Comparison of ENCODE assay signal across 23 cellular contexts in genomic region chr11:76759092-76759491, GRCh38. TPM values are rescaled to one million over a fixed set of nuclear protein-coding genes. Genes with fewer than 3 reads are reported as not detected.
"Had no signal": no experiment of that assay in that cellular context is flagged by ENCODE, and none has a peak within 500 bp of the region (broad histone marks: within the 10 kb centered on the region; RNA-seq: fewer than 3 reads in every experiment).

No MANE protein-coding gene starts in this region.

- H3K27ac Mint-ChIP-seq: activated CD8-positive, alpha-beta T cell treated with anti-CD3 and anti-CD28 coated beads, Interleukin-2, amount 10 ng/mL, durations not matched to agents 7 days and 5 days; activated naive CD8-positive, alpha-beta T cell treated with anti-CD3 and anti-CD28 coated beads, Interleukin-2, amount 10 ng/mL, durations not matched to agents 7 days and 5 days; immature natural killer cell; mesothelial cell of epicardium; T-cell; T-helper 2 cell treated with Interferon-gamma antibody and Interleukin-4, amounts not matched to agents 5 μg/mL and 100 μg/mL, for 36 hours had no signal

- DNase-seq: activated CD4-positive, alpha-beta T cell treated with anti-CD3 and anti-CD28 coated beads for 1 hour; activated CD4-positive, alpha-beta T cell treated with anti-CD3 and anti-CD28 coated beads, Interleukin-2, amount 50 U/mL, for 1 hour; activated CD8-positive, alpha-beta T cell treated with anti-CD3 and anti-CD28 coated beads, Interleukin-2, amount 10 ng/mL, durations not matched to agents 7 days and 5 days; activated naive CD4-positive, alpha-beta T cell treated with Interleukin-2 at 50 U/mL for 16 hours; activated naive CD8-positive, alpha-beta T cell treated with anti-CD3 and anti-CD28 coated beads, Interleukin-2, amount 10 ng/mL, durations not matched to agents 7 days and 5 days; activated T-cell treated with anti-CD3 and anti-CD28 coated beads, Interleukin-2, amount 50 U/mL, for 1 hour; amygdala; foreskin fibroblast; heart right ventricle; immature natural killer cell; left lung; naive thymus-derived CD8-positive, alpha-beta T cell; pancreas; right cardiac atrium; stimulated activated CD4-positive, alpha-beta T cell treated with anti-CD3 and anti-CD28 coated beads, Interleukin-4, amount 100 ng/mL, for 4 hours; stimulated activated naive CD8-positive, alpha-beta T cell treated with anti-CD3 and anti-CD28 coated beads, Interleukin-15, Interleukin-2, amounts not matched to agents 100 U/mL and 50 U/mL, for 24 hours; T-cell; upper lobe of left lung had no signal

- H3K27me3 Mint-ChIP-seq: T-cell had no signal

- H3K4me1 Mint-ChIP-seq: activated naive CD8-positive, alpha-beta T cell treated with anti-CD3 and anti-CD28 coated beads, Interleukin-2, amount 10 ng/mL, durations not matched to agents 7 days and 5 days; immature natural killer cell; T-cell had no signal

- H3K27me3 ChIP-seq: heart right ventricle, left lung, pancreas, upper lobe of left lung had no signal

- H3K4me3 ChIP-seq: heart right ventricle, left lung, lung, pancreas, upper lobe of left lung had no signal

- H3K9me3 ChIP-seq: heart right ventricle, left lung, neutrophil, pancreas, upper lobe of left lung had no signal

- H3K9me3 Mint-ChIP-seq: activated naive CD8-positive, alpha-beta T cell treated with anti-CD3 and anti-CD28 coated beads, Interleukin-2, amount 10 ng/mL, durations not matched to agents 7 days and 5 days; immature natural killer cell; mesothelial cell of epicardium; naive thymus-derived CD8-positive, alpha-beta T cell; T-cell; T-helper 2 cell treated with Interferon-gamma antibody and Interleukin-4, amounts not matched to agents 5 μg/mL and 100 μg/mL, for 36 hours had no signal

- H3K27ac ChIP-seq: heart right ventricle, left lung, neutrophil, pancreas, upper lobe of left lung, VCaP had no signal

- H3K4me3 Mint-ChIP-seq: activated CD8-positive, alpha-beta T cell treated with anti-CD3 and anti-CD28 coated beads, Interleukin-2, amount 10 ng/mL, durations not matched to agents 7 days and 5 days; activated naive CD8-positive, alpha-beta T cell treated with anti-CD3 and anti-CD28 coated beads, Interleukin-2, amount 10 ng/mL, durations not matched to agents 7 days and 5 days; immature natural killer cell; mesothelial cell of epicardium; naive thymus-derived CD8-positive, alpha-beta T cell; T-cell; T-helper 2 cell treated with Interferon-gamma antibody and Interleukin-4, amounts not matched to agents 5 μg/mL and 100 μg/mL, for 36 hours had no signal

- H3K36me3 ChIP-seq: heart right ventricle, left lung, pancreas, upper lobe of left lung had no signal

- ATAC-seq: activated CD8-positive, alpha-beta T cell treated with anti-CD3 and anti-CD28 coated beads, Interleukin-2, amount 10 ng/mL, durations not matched to agents 7 days and 5 days; heart right ventricle; left lung; naive thymus-derived CD8-positive, alpha-beta T cell; pancreas; right cardiac atrium; stimulated activated naive CD8-positive, alpha-beta T cell treated with anti-CD3 and anti-CD28 coated beads, Interleukin-15, Interleukin-2, amounts not matched to agents 100 U/mL and 50 U/mL, for 24 hours; T-cell had no signal

- H3K36me3 Mint-ChIP-seq: activated naive CD8-positive, alpha-beta T cell treated with anti-CD3 and anti-CD28 coated beads, Interleukin-2, amount 10 ng/mL, durations not matched to agents 7 days and 5 days; immature natural killer cell; mesothelial cell of epicardium; naive thymus-derived CD8-positive, alpha-beta T cell; T-cell had no signal

- H3K4me1 ChIP-seq: pancreas had no signal

RNA-seq across cellular contexts. Expression of gene TSKU, which starts 24.1 kb away (rescaled TPM):
- total RNA-seq: naive thymus-derived CD8-positive, alpha-beta T cell had no signal
- polyA plus RNA-seq: immature natural killer cell; naive thymus-derived CD8-positive, alpha-beta T cell had no signal
